In the genomic region with DNA sequence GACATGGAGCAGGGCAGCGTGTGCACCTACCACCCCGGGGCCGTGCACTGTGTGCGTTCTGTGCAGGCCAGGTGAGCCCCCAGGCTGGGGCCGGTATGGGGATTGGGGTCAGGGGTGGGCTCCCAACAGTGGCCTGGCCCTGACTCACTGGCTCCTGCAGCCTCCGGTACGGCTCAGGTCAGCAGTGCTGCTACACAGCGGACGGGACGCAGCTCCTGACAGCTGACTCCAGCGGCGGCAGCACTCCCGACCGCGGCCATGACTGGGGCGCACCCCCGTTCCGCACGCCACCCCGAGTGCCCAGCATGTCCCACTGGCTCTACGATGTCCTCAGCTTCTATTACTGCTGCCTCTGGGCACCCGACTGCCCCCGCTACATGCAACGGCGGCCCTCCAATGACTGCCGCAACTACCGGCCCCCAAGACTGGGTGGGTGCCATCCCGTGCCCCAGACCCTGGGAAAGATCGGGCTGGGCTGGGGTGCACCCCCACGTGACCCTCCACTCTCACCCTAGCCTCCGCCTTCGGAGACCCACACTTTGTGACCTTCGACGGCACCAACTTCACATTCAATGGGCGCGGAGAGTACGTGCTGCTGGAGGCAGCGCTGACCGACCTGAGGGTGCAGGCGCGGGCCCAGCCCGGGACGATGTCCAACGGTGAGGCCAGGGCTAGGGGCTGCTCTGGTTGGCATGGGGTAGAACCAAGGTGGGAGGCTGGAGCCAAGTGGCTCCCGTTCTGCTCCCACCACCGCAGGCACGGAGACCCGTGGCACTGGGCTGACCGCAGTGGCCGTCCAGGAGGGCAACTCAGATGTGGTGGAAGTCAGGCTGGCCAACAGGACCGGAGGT, we compare ENCODE assay signal across 25 cellular contexts. TPM values are rescaled to one million over a fixed set of nuclear protein-coding genes. Genes with fewer than 3 reads are reported as not detected.
DNase-seq lines count a peak whose midpoint lies in the region; ATAC-seq, FAIRE-seq and TF ChIP-seq lines count a peak whose summit lies in the region.
"Had no signal": no experiment of that assay in that cellular context is flagged by ENCODE, and none has a peak within 500 bp of the region (broad histone marks: within the 10 kb centered on the region; RNA-seq: fewer than 3 reads in every experiment).

No MANE protein-coding gene starts in this region.

- H3K9me3 ChIP-seq in SK-N-SH (no peaks in the 10 kb centered on the region), right lobe of liver (no peaks in the 10 kb centered on the region), HepG2 (ENCODE audit: low read length) (no peaks in the 10 kb centered on the region), mesenchymal stem cell (ENCODE audit: control insufficient read depth, low read length) (no peaks in the 10 kb centered on the region), upper lobe of right lung (no peaks in the 10 kb centered on the region)
- H3K9me3 ChIP-seq: Peyer's patch had no signal

- no peak for TF ChIP-seq POLR2A in right lobe of liver (IDR thresholded peaks at IDR 0.05)
- TF ChIP-seq POLR2A in HepG2 (IDR thresholded peaks at IDR 0.05; ENCODE audit: insufficient read depth in 1 of 2, low read depth in 2 of 2, low read length in 2 of 2) = no peak

- no peak overlapping the region for H3K27ac Mint-ChIP-seq in activated naive CD4-positive, alpha-beta T cell treated with anti-CD3 and anti-CD28 coated beads for 36 hours
- H3K27ac Mint-ChIP-seq: CD8-positive, alpha-beta T cell had no signal

- no peak overlapping the region for H2BK12ac ChIP-seq in mesenchymal stem cell (ENCODE audit: low read length in 2 of 2)

- H3K27me3 ChIP-seq in SK-N-SH (ENCODE audit: insufficient read depth) = no peaks in the 10 kb centered on the region
- no peaks in the 10 kb centered on the region for H3K27me3 ChIP-seq in right lobe of liver
- no peaks in the 10 kb centered on the region for H3K27me3 ChIP-seq in HepG2 (ENCODE audit: control insufficient read depth in 1 of 2, insufficient read depth in 2 of 2, low read length in 2 of 2)
- H3K27me3 ChIP-seq in mesenchymal stem cell (ENCODE audit: control insufficient read depth in 1 of 2, insufficient read depth in 1 of 2, low read length in 2 of 2) = no peaks in the 10 kb centered on the region
- no peaks in the 10 kb centered on the region for H3K27me3 ChIP-seq in upper lobe of right lung
- H3K27me3 ChIP-seq: Peyer's patch had no signal

- FAIRE-seq in HepG2 (lab: Jason Lieb, UNC) = no peak
- FAIRE-seq: GM12878 had no signal

- no peaks in the 10 kb centered on the region for H3K4me1 Mint-ChIP-seq in activated naive CD4-positive, alpha-beta T cell treated with anti-CD3 and anti-CD28 coated beads for 36 hours (ENCODE audit: low read depth)

- BruUV-seq in HepG2 (replicated peaks; lab: Mats Ljungman, UMichigan) = no TSS peak

- no peak for TF ChIP-seq RAD21 in SK-N-SH (IDR thresholded peaks at IDR 0.05; ENCODE audit: low read length)
- no peak for TF ChIP-seq RAD21 in HepG2 (CRISPR knock-in tag; IDR thresholded peaks at IDR 0.05)

- no peak overlapping the region for H3K4me3 Mint-ChIP-seq in activated naive CD4-positive, alpha-beta T cell treated with anti-CD3 and anti-CD28 coated beads for 36 hours
- H3K4me3 Mint-ChIP-seq: CD8-positive, alpha-beta T cell had no signal

- no peak overlapping the region for H2BK120ac ChIP-seq in mesenchymal stem cell (ENCODE audit: low read depth, low read length)

- peak; percentile 20 for DNase-seq in SK-N-SH
- DNase-seq in right lobe of liver = peak in 2 of 3 donors; percentile 19 to 41
- DNase-seq in HepG2 (ENCODE audit: low spot score) = no peak
- no peak for DNase-seq in mesenchymal stem cell
- DNase-seq in upper lobe of right lung = peak; percentile 66
- DNase-seq in activated naive CD4-positive, alpha-beta T cell treated with anti-CD3 and anti-CD28 coated beads for 36 hours = no peak
- DNase-seq in hypothalamus (lab: John Stamatoyannopoulos, UW) = no peak
- DNase-seq: AML-193, C1 segment of cervical spinal cord, DND-41, HCEC 1CT, NCI-H1105 treated with DMSO at 0.1 percent for 48 hours, NCI-H2029 treated with DMSO at 0.1 percent for 48 hours, NCI-H2171, NCI-H345, NCI-H524, NCI-H774, Peyer's patch, Right ventricle myocardium superior had no signal

- no peaks in the 10 kb centered on the region for H3F3A ChIP-seq in SK-N-SH (replicated peaks; ENCODE audit: insufficient read depth)

- TF ChIP-seq CTCF in SK-N-SH (IDR thresholded peaks at IDR 0.05) (no peak), right lobe of liver (IDR thresholded peaks at IDR 0.05) (no peak), HepG2 (CRISPR knock-in tag; IDR thresholded peaks at IDR 0.05) (no peak), upper lobe of right lung (IDR thresholded peaks at IDR 0.05) (no peak)

- no peak overlapping the region for H4K8ac ChIP-seq in mesenchymal stem cell (ENCODE audit: low read length)

- in situ Hi-C loops in HepG2 (cut with HindIII; ENCODE audit: extremely low pct_ligation_motif_present, low pct_unique_long_range_greater_than_20kb) = loop anchor here (5.0 kb wide), 1 partner anchor 62 kb away; the partner anchor contains the start of gene GGT5

- no peak overlapping the region for H3K9ac ChIP-seq in SK-N-SH
- H3K9ac ChIP-seq in HepG2 (ENCODE audit: insufficient read depth, low read depth, low read length) = no peak overlapping the region
- no peak overlapping the region for H3K9ac ChIP-seq in mesenchymal stem cell (ENCODE audit: low read length)
- H3K9ac ChIP-seq: KMS-11 had no signal

- WGBS in SK-N-SH (ENCODE audit: low lambda C conversion rate) = 89% methylated on average over 31 of the region's 51 CpGs
- 88% methylated on average over 7 of the region's 51 CpGs for WGBS in right lobe of liver (ENCODE audit: insufficient coverage, low coverage, low lambda C conversion rate, missing lambda C conversion rate)
- WGBS in HepG2 (ENCODE audit: low lambda C conversion rate) = 89% methylated on average over 32 of the region's 51 CpGs
- 94% methylated on average over 51 of the region's 51 CpGs for WGBS in mesenchymal stem cell

- H3K79me1 ChIP-seq in mesenchymal stem cell (replicated peaks; ENCODE audit: low read length, poor library complexity, severe bottlenecking) = no peaks in the 10 kb centered on the region

- no peak overlapping the region for H3K18ac ChIP-seq in mesenchymal stem cell (ENCODE audit: low read depth in 1 of 2, low read length in 2 of 2)

- no peak overlapping the region for H3K14ac ChIP-seq in mesenchymal stem cell (ENCODE audit: low read length in 2 of 2)

- no peaks in the 10 kb centered on the region for H3K36me3 ChIP-seq in SK-N-SH (replicated peaks in 1 of 2; ENCODE audit: control insufficient read depth in 1 of 2, insufficient read depth in 2 of 2, low read length in 1 of 2)
- no peaks in the 10 kb centered on the region for H3K36me3 ChIP-seq in right lobe of liver
- no peaks in the 10 kb centered on the region for H3K36me3 ChIP-seq in HepG2 (replicated peaks in 1 of 2; ENCODE audit: control insufficient read depth in 1 of 2, insufficient read depth in 2 of 2, low read length in 2 of 2)
- H3K36me3 ChIP-seq in mesenchymal stem cell (ENCODE audit: control insufficient read depth in 1 of 2, insufficient read depth in 2 of 2, low read depth in 1 of 2, low read length in 2 of 2) = peaks cover 0 to 4% of the 10 kb centered on the region in 2 experiments
- H3K36me3 ChIP-seq in upper lobe of right lung = no peaks in the 10 kb centered on the region
- H3K36me3 ChIP-seq: Peyer's patch had no signal

- H3K9me3 Mint-ChIP-seq in activated naive CD4-positive, alpha-beta T cell treated with anti-CD3 and anti-CD28 coated beads for 36 hours = no peaks in the 10 kb centered on the region
- H3K9me3 Mint-ChIP-seq: CD8-positive, alpha-beta T cell had no signal

- no peak overlapping the region for H2AK5ac ChIP-seq in mesenchymal stem cell (ENCODE audit: low read length, severe bottlenecking)

- H4K91ac ChIP-seq in mesenchymal stem cell (ENCODE audit: low read length) = peak overlapping the region; percentile 25

- no peak overlapping the region for H3K4ac ChIP-seq in mesenchymal stem cell (ENCODE audit: low read depth in 1 of 2, low read length in 2 of 2)

- no peaks in the 10 kb centered on the region for H3K9me2 ChIP-seq in SK-N-SH

- peaks cover 0 to 21% of the 10 kb centered on the region in 2 experiments; a peak in 1 of 4 replicates for H3K4me1 ChIP-seq in SK-N-SH (ENCODE audit: control insufficient read depth in 1 of 2, insufficient read depth in 2 of 2, low read depth in 1 of 2, low read length in 1 of 2)
- peaks cover 0 to 5% (median 0%) of the 10 kb centered on the region in 4 donors for H3K4me1 ChIP-seq in right lobe of liver
- H3K4me1 ChIP-seq in HepG2 (ENCODE audit: insufficient read depth, low read length) = peaks cover 35% of the 10 kb centered on the region
- H3K4me1 ChIP-seq in mesenchymal stem cell (ENCODE audit: control insufficient read depth, insufficient read depth, low read depth, low read length) = peaks cover 16% of the 10 kb centered on the region
- peaks cover 19% of the 10 kb centered on the region for H3K4me1 ChIP-seq in upper lobe of right lung

- H3K27me3 Mint-ChIP-seq in activated naive CD4-positive, alpha-beta T cell treated with anti-CD3 and anti-CD28 coated beads for 36 hours (ENCODE audit: low read depth) = no peaks in the 10 kb centered on the region

- no peak overlapping the region for H3K23ac ChIP-seq in mesenchymal stem cell (ENCODE audit: low read length in 2 of 2)

- no peak overlapping the region for H3K4me3 ChIP-seq in SK-N-SH (ENCODE audit: low read depth in 2 of 2, low read length in 1 of 2)
- no peak overlapping the region for H3K4me3 ChIP-seq in right lobe of liver
- no peak overlapping the region for H3K4me3 ChIP-seq in HepG2 (replicated peaks in 1 of 3; ENCODE audit: insufficient read depth in 1 of 3, low read depth in 2 of 3, low read length in 3 of 3)
- H3K4me3 ChIP-seq in mesenchymal stem cell (ENCODE audit: insufficient read depth in 1 of 2, low read depth in 1 of 2, low read length in 2 of 2) = no peak overlapping the region
- H3K4me3 ChIP-seq in upper lobe of right lung = no peak overlapping the region
- H3K4me3 ChIP-seq: GM12878, Peyer's patch had no signal

- H3K79me2 ChIP-seq in SK-N-SH (ENCODE audit: insufficient read depth) (no peaks in the 10 kb centered on the region), HepG2 (ENCODE audit: insufficient read depth, low read length) (no peaks in the 10 kb centered on the region)

- POLR2A ChIA-PET in SK-N-SH (lab: Yijun Ruan, JAX) = no interaction called here
- POLR2A ChIA-PET in HepG2 (lab: Yijun Ruan, JAX) = no interaction called here

- CTCF ChIA-PET in SK-N-SH (lab: Yijun Ruan, JAX) = interaction anchor here (2.8 kb wide), 1 partner anchor 10 kb away, joined by 7 read pairs; no protein-coding TSS in a partner anchor
- CTCF ChIA-PET in HepG2 (lab: Yijun Ruan, JAX; ENCODE audit: low intra/inter-chr PET ratio, low total read pairs) = no interaction called here
- CTCF ChIA-PET in activated naive CD4-positive, alpha-beta T cell treated with anti-CD3 and anti-CD28 coated beads for 36 hours (lab: Charles Lee) = no interaction called here

- no peaks in the 10 kb centered on the region for H3K36me3 Mint-ChIP-seq in activated naive CD4-positive, alpha-beta T cell treated with anti-CD3 and anti-CD28 coated beads for 36 hours (ENCODE audit: low read depth)
- H3K36me3 Mint-ChIP-seq: CD8-positive, alpha-beta T cell had no signal

- ATAC-seq in SK-N-SH treated with all-trans-retinoic acid at 6 μM for 48 hours (no peak), right lobe of liver (no peak), HepG2 (no peak), upper lobe of right lung (no peak)
- ATAC-seq: CD8-positive, alpha-beta T cell; GM12878 had no signal

- intact Hi-C loops in right lobe of liver (cut with DNase I) (loop anchor here in 1 of 2 donors (10.0 kb wide), 1 partner anchor 49 kb away; no protein-coding TSS in a partner anchor), HepG2 (cut with micrococcal nuclease; ENCODE audit: unreplicated experiment) (no loop called here), upper lobe of right lung (cut with DNase I) (no loop called here)
- intact Hi-C loops in activated naive CD4-positive, alpha-beta T cell treated with anti-CD3 and anti-CD28 coated beads for 36 hours (cut with micrococcal nuclease) = loop anchor here (5.0 kb wide), 1 partner anchor 57 kb away; no protein-coding TSS in a partner anchor

- no peak overlapping the region for H3K4me2 ChIP-seq in SK-N-SH
- no peak overlapping the region for H3K4me2 ChIP-seq in HepG2 (ENCODE audit: low read depth, low read length)
- H3K4me2 ChIP-seq in mesenchymal stem cell (ENCODE audit: low read length, poor library complexity, severe bottlenecking) = no peak overlapping the region
- H3K4me2 ChIP-seq: KMS-11 had no signal

- TF ChIP-seq EP300 in SK-N-SH (IDR thresholded peaks at IDR 0.05; ENCODE audit: borderline replicate concordance in 1 of 2, low read depth in 1 of 2, low read length in 1 of 2) (no peak), HepG2 (IDR thresholded peaks at IDR 0.05; ENCODE audit: low read depth in 2 of 2, low read length in 2 of 2) (no peak), HepG2 (CRISPR knock-in tag; IDR thresholded peaks at IDR 0.05; ENCODE audit: borderline replicate concordance) (no peak)

- H2BK5ac ChIP-seq in mesenchymal stem cell (ENCODE audit: low read depth, low read length, poor library complexity, severe bottlenecking) = no peak overlapping the region

- no peak overlapping the region for H2AFZ ChIP-seq in SK-N-SH (ENCODE audit: low read depth)
- H2AFZ ChIP-seq in HepG2 (ENCODE audit: low read length) = no peak overlapping the region
- no peak overlapping the region for H2AFZ ChIP-seq in mesenchymal stem cell (ENCODE audit: low read depth, low read length)

- H2BK15ac ChIP-seq in mesenchymal stem cell (ENCODE audit: low read depth, poor library complexity, severe bottlenecking) = no peak overlapping the region

- H3K27ac ChIP-seq in SK-N-SH (ENCODE audit: low read depth in 2 of 2, low read length in 1 of 2) = no peak overlapping the region
- H3K27ac ChIP-seq in right lobe of liver = no peak overlapping the region
- no peak overlapping the region for H3K27ac ChIP-seq in HepG2 (ENCODE audit: extremely low read length, insufficient read depth, low read length)
- H3K27ac ChIP-seq in mesenchymal stem cell (ENCODE audit: low read length, poor library complexity, severe bottlenecking) = no peak overlapping the region
- H3K27ac ChIP-seq in upper lobe of right lung = no peak overlapping the region
- H3K27ac ChIP-seq: 22Rv1, KMS-11, Peyer's patch had no signal

- no peaks in the 10 kb centered on the region for H4K20me1 ChIP-seq in SK-N-SH (ENCODE audit: insufficient read depth)
- no peaks in the 10 kb centered on the region for H4K20me1 ChIP-seq in HepG2 (ENCODE audit: insufficient read depth, low read length)

RNA-seq across cellular contexts. Expression of gene SUSD2, which starts 4.4 kb away (rescaled TPM):
- polyA plus RNA-seq in SK-N-SH (2012; rRNA removed) (0.76 and 0.82 TPM in 2 replicates), HepG2 (2011; rRNA removed) (11.0 and 12.7 TPM in 2 replicates)
- 0.18 and 0.26 TPM in 2 replicates for polyA plus RNA-seq in SK-N-SH (2012; cell fraction: cytosol; rRNA removed)
- 1.7 and 2.2 TPM in 2 replicates for polyA plus RNA-seq in SK-N-SH (2012; cell fraction: nucleus; rRNA removed)
- total RNA-seq in right lobe of liver (1 to 10 TPM in 4 of 6 experiments, under 1 TPM in 2; 0.61 to 6.8 (median 2.0) TPM), HepG2 (2016; rRNA removed; fragmentation: Illumina TruSeq; extraction: Trizol) (0.94 and 2.1 TPM in 2 replicates), upper lobe of right lung (277 TPM)
- total RNA-seq in HepG2 (2016; cell fraction: cytosol; rRNA removed; fragmentation: Illumina TruSeq; extraction: Trizol; ENCODE audit: low read depth) = 0.20 and 0.44 TPM in 2 replicates
- total RNA-seq in HepG2 (2016; cell fraction: insoluble cytoplasmic fraction; rRNA removed; fragmentation: Illumina TruSeq; extraction: Trizol) = 0.64 and 2.1 TPM in 2 replicates
- total RNA-seq in HepG2 (2016; cell fraction: membrane; rRNA removed; fragmentation: Illumina TruSeq; extraction: Trizol) = 0.48 and 0.49 TPM in 2 replicates
- 3.6 and 3.8 TPM in 2 replicates for total RNA-seq in HepG2 (2016; cell fraction: nucleus; rRNA removed; fragmentation: Illumina TruSeq; extraction: Trizol)
- 3.8 and 6.5 TPM in 2 replicates for polyA plus RNA-seq in HepG2 (2011; cell fraction: cytosol; rRNA removed)
- polyA plus RNA-seq in HepG2 (2011; cell fraction: nucleus; rRNA removed) = 12.4 and 16.2 TPM in 2 replicates
- polyA plus RNA-seq in HepG2 (2012) = 2.7 and 4.1 TPM in 2 replicates
- polyA plus RNA-seq in HepG2 (2016; cell fraction: cytosol; fragmentation: Illumina TruSeq; extraction: Trizol; ENCODE audit: low read depth) = 0.27 and 0.36 TPM in 2 replicates
- polyA plus RNA-seq in HepG2 (2016; cell fraction: insoluble cytoplasmic fraction; fragmentation: Illumina TruSeq; extraction: Trizol; ENCODE audit: low read depth) = 1.3 and 1.8 TPM in 2 replicates
- 0.41 and 0.74 TPM in 2 replicates for polyA plus RNA-seq in HepG2 (2016; cell fraction: membrane; fragmentation: Illumina TruSeq; extraction: Trizol; ENCODE audit: low read depth)
- polyA plus RNA-seq in HepG2 (2016; cell fraction: nucleus; fragmentation: Illumina TruSeq; extraction: Trizol; ENCODE audit: insufficient read depth, low read depth) = 8.0 and 8.7 TPM in 2 replicates
- 0.77 and 15.6 TPM in 2 replicates for polyA minus RNA-seq in HepG2 (2011; rRNA and poly(A)+ RNA removed; ENCODE audit: low replicate concordance)
- 5.4 and 6.8 TPM in 2 replicates for polyA minus RNA-seq in HepG2 (2011; cell fraction: cytosol; rRNA and poly(A)+ RNA removed)
- polyA minus RNA-seq in HepG2 (2011; cell fraction: nucleus; rRNA and poly(A)+ RNA removed) = 4.4 and 4.6 TPM in 2 replicates
- polyA plus RNA-seq in mesenchymal stem cell (2013, experiment 1 of 2) = 19.4 TPM
- 19.1 TPM for polyA plus RNA-seq in mesenchymal stem cell (2013, experiment 2 of 2)
- total RNA-seq in activated naive CD4-positive, alpha-beta T cell treated with anti-CD3 and anti-CD28 coated beads for 36 hours = under 1 TPM; 0.21 to 0.22 TPM

RNA-seq across cellular contexts. Expression of gene GGT5, which starts 59.2 kb away (rescaled TPM):
- polyA plus RNA-seq in SK-N-SH (2012; rRNA removed) = 3.3 and 4.6 TPM in 2 replicates
- polyA plus RNA-seq in SK-N-SH (2012; cell fraction: cytosol; rRNA removed) = 1.2 and 2.7 TPM in 2 replicates
- polyA plus RNA-seq in SK-N-SH (2012; cell fraction: nucleus; rRNA removed) = 6.3 and 7.6 TPM in 2 replicates
- total RNA-seq in right lobe of liver = 10 to 100 TPM in 5 of 6 experiments, 1 to 10 TPM in 1; 8.5 to 34.7 (median 22.0) TPM
- 0.35 and 0.69 TPM in 2 replicates for total RNA-seq in HepG2 (2016; rRNA removed; fragmentation: Illumina TruSeq; extraction: Trizol)
- total RNA-seq in HepG2 (2016; cell fraction: cytosol; rRNA removed; fragmentation: Illumina TruSeq; extraction: Trizol; ENCODE audit: low read depth) = not detected in 2 replicates
- 0.15 and 0.56 TPM in 2 replicates for total RNA-seq in HepG2 (2016; cell fraction: insoluble cytoplasmic fraction; rRNA removed; fragmentation: Illumina TruSeq; extraction: Trizol)
- 0.15 and 0.17 TPM in 2 replicates for total RNA-seq in HepG2 (2016; cell fraction: membrane; rRNA removed; fragmentation: Illumina TruSeq; extraction: Trizol)
- 0.34 and 0.96 TPM in 2 replicates for total RNA-seq in HepG2 (2016; cell fraction: nucleus; rRNA removed; fragmentation: Illumina TruSeq; extraction: Trizol)
- 2.1 and 3.1 TPM in 2 replicates for polyA plus RNA-seq in HepG2 (2011; rRNA removed)
- 2.3 and 3.5 TPM in 2 replicates for polyA plus RNA-seq in HepG2 (2011; cell fraction: cytosol; rRNA removed)
- 13.6 and 29.0 TPM in 2 replicates for polyA plus RNA-seq in HepG2 (2011; cell fraction: nucleus; rRNA removed)
- polyA plus RNA-seq in HepG2 (2012) = 0.55 and 1.0 TPM in 2 replicates
- 0.11 and 0.16 TPM in 2 replicates for polyA plus RNA-seq in HepG2 (2016; cell fraction: cytosol; fragmentation: Illumina TruSeq; extraction: Trizol; ENCODE audit: low read depth)
- polyA plus RNA-seq in HepG2 (2016; cell fraction: insoluble cytoplasmic fraction; fragmentation: Illumina TruSeq; extraction: Trizol; ENCODE audit: low read depth) = 0.19 TPM in 1 of 2 replicates, not detected in the other
- polyA plus RNA-seq in HepG2 (2016; cell fraction: membrane; fragmentation: Illumina TruSeq; extraction: Trizol; ENCODE audit: low read depth) = 0.35 TPM in 1 of 2 replicates, not detected in the other
- 2.3 and 3.8 TPM in 2 replicates for polyA plus RNA-seq in HepG2 (2016; cell fraction: nucleus; fragmentation: Illumina TruSeq; extraction: Trizol; ENCODE audit: insufficient read depth, low read depth)
- polyA minus RNA-seq in HepG2 (2011; rRNA and poly(A)+ RNA removed; ENCODE audit: low replicate concordance) = 0.42 and 7.4 TPM in 2 replicates
- 1.7 and 1.8 TPM in 2 replicates for polyA minus RNA-seq in HepG2 (2011; cell fraction: cytosol; rRNA and poly(A)+ RNA removed)
- polyA minus RNA-seq in HepG2 (2011; cell fraction: nucleus; rRNA and poly(A)+ RNA removed) = 2.4 and 3.9 TPM in 2 replicates
- 181 TPM for polyA plus RNA-seq in mesenchymal stem cell (2013, experiment 1 of 2)
- 135 TPM for polyA plus RNA-seq in mesenchymal stem cell (2013, experiment 2 of 2)
- total RNA-seq in upper lobe of right lung = 66.5 TPM
- not detected for total RNA-seq in activated naive CD4-positive, alpha-beta T cell treated with anti-CD3 and anti-CD28 coated beads for 36 hours
- total RNA-seq: CD8-positive, alpha-beta T cell; GM12878; HT1080 had no signal

Comparison
In these comparisons a context has a peak if more than half of its experiments do, and no peak if none do; other contexts are left out.
1. DNase-seq: peak in SK-N-SH (single experiment), right lobe of liver (2 of 3) and upper lobe of right lung (single experiment); none in HepG2 (single experiment), mesenchymal stem cell (single experiment), activated naive CD4-positive, alpha-beta T cell treated with anti-CD3 and anti-CD28 coated beads for 36 hours (single experiment) and hypothalamus (0 of 51).
2. RNA of gene GGT5, which starts 59.2 kb away (total RNA-seq): 66.5 TPM in upper lobe of right lung (single experiment) and 8.5 to 34.7 TPM in right lobe of liver; 0.15 to 0.96 TPM in HepG2 and not detected in activated naive CD4-positive, alpha-beta T cell treated with anti-CD3 and anti-CD28 coated beads for 36 hours; every median in the first group is over 4 times any median in the second.
3. RNA of gene SUSD2, which starts 4.4 kb away (total RNA-seq): 277 TPM in upper lobe of right lung (single experiment); 0.61 to 6.8 TPM in right lobe of liver, 0.20 to 3.8 TPM in HepG2 and 0.21 to 0.22 TPM in activated naive CD4-positive, alpha-beta T cell treated with anti-CD3 and anti-CD28 coated beads for 36 hours; every median in the first group is over 10 times any median in the second.